Comparison of ENCODE assay signal across 10 cellular contexts in the genomic region with DNA sequence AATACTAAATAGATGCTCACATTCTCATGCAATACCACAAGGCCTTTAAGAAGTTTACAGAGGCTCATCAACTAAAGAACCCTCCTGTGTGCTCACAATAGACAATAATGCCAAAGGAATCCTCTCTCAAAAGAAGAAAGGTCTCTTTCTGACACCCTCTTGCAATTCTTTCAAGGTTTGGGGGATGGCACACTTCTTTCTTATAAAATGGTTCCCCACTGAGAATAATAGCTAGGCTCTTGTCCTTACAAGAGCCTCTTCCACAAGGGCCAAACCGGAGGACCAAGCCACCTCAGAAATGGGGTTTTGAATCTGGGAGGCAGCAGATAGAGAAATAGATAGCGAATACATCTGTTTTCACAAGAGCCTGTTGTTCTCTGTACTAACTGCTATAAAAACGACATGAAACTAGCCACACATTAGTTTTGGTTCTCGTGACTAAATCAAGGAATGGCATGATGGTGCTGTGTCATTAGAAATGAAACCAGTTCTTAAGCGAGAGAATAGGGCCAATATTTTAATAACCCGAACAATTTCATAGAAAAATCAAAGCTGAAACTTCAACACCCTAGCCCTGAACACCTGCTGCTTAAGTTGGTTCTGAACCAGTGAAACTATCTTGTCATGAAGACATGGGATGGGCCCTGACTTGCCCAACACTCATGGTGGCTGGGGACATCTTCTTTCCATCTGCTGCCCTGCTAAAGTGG.
DNase-seq lines count a peak whose midpoint lies in the region; ATAC-seq, FAIRE-seq and TF ChIP-seq lines count a peak whose summit lies in the region.
"Had no signal": no experiment of that assay in that cellular context is flagged by ENCODE, and none has a peak within 500 bp of the region (broad histone marks: within the 10 kb centered on the region; RNA-seq: fewer than 3 reads in every experiment).

No MANE protein-coding gene starts in this region.

- no peak overlapping the region for H2AFZ ChIP-seq in PC-3 (ENCODE audit: low read length)

- no peaks in the 10 kb centered on the region for H3K9me3 ChIP-seq in PC-3 (ENCODE audit: low read length)
- H3K9me3 ChIP-seq: thoracic aorta had no signal

- no peak for FAIRE-seq in H54 (lab: Jason Lieb, UNC)

- H3K4me3 Mint-ChIP-seq in WTC11, result no peak overlapping the region
- H3K4me3 Mint-ChIP-seq in T-cell, result no peak overlapping the region

- no peak overlapping the region for H3K9ac ChIP-seq in PC-3 (ENCODE audit: low read length)

- no peak overlapping the region for H3K4me2 ChIP-seq in PC-3 (ENCODE audit: low read length)

- no peak for DNase-seq in WTC11 (ENCODE audit: low spot score)
- no peak for DNase-seq in SW480 (ENCODE audit: low spot score)
- no peak for DNase-seq in PC-3
- no peak for DNase-seq in H54 (ENCODE audit: insufficient read length, low spot score)
- DNase-seq in T-cell, result no peak

- H3K36me3 Mint-ChIP-seq in WTC11 (no peaks in the 10 kb centered on the region), T-cell (no peaks in the 10 kb centered on the region)

- H3K79me2 ChIP-seq in PC-3 (ENCODE audit: low read length), result no peaks in the 10 kb centered on the region

- no peak for TF ChIP-seq CTCF in WTC11 (IDR thresholded peaks at IDR 0.05)
- no peak for TF ChIP-seq CTCF in PC-3 (conservative IDR thresholded peaks at IDR 0.05; ENCODE audit: low read depth, low read length)

- no peak overlapping the region for H3K27ac ChIP-seq in PC-3 (ENCODE audit: low read length)
- H3K27ac ChIP-seq: dorsolateral prefrontal cortex, thoracic aorta had no signal

- no peaks in the 10 kb centered on the region for H3K4me1 ChIP-seq in PC-3 (ENCODE audit: insufficient read depth, low read length)

- peak; percentile 56 for ATAC-seq in GM18498 (IDR thresholded peaks at IDR 0.05; ENCODE audit: unreplicated experiment)
- peak; percentile 35 for ATAC-seq in GM19463 (IDR thresholded peaks at IDR 0.05; ENCODE audit: unreplicated experiment)
- peak; percentile 47 for ATAC-seq in HG03064 (IDR thresholded peaks at IDR 0.05; ENCODE audit: low read depth, unreplicated experiment)
- ATAC-seq in WTC11, result peak; percentile 24; the same call in 1 of the 2 replicates
- ATAC-seq in PC-3, result no peak
- ATAC-seq in T-cell (replicated peaks in 1 of 4), result no peak

- H3F3A ChIP-seq in PC-3 (ENCODE audit: low read length, unreplicated experiment), result no peaks in the 10 kb centered on the region

- POLR2A ChIA-PET in WTC11 (lab: Charles Lee), result interaction anchor here (0.7 kb wide), 1 partner anchor 15 kb away, joined by 3 read pairs; no protein-coding TSS in a partner anchor
- POLR2A ChIA-PET in PC-3 (lab: Charles Lee; ENCODE audit: unreplicated experiment), result no interaction called here
- POLR2A ChIA-PET in T-cell (lab: Charles Lee), result interaction anchor here in 1 of 2 donors (0.5 kb wide), 1 partner anchor 138 kb away, joined by 3 read pairs; no protein-coding TSS in a partner anchor

- CTCF ChIA-PET in WTC11 (lab: Charles Lee), result interaction anchor here (0.6 to 1.8 kb wide), 4 partner anchors 27 to 533 kb away, joined by 3 to 4 read pairs (median 4); no protein-coding TSS in a partner anchor
- CTCF ChIA-PET in PC-3 (lab: Charles Lee), result no interaction called here
- CTCF ChIA-PET in T-cell (lab: Charles Lee), result interaction anchor here in 1 of 2 donors (0.6 kb wide), 2 partner anchors 29 to 78 kb away, joined by 3 to 4 read pairs; no protein-coding TSS in a partner anchor

- no peak overlapping the region for H3K27ac Mint-ChIP-seq in WTC11
- H3K27ac Mint-ChIP-seq in T-cell, result peak overlapping the region in 1 of 2 donors; percentile 53

- no TSS peak for BruUV-seq in PC-3 (replicated peaks; lab: Mats Ljungman, UMichigan)

- no peak overlapping the region for H3K4me3 ChIP-seq in PC-3 (ENCODE audit: low read length)
- H3K4me3 ChIP-seq: dorsolateral prefrontal cortex, thoracic aorta had no signal

- no peak for TF ChIP-seq POLR2A in H54 (IDR thresholded peaks at IDR 0.05; ENCODE audit: low read depth, low read length)

- no peaks in the 10 kb centered on the region for H3K9me2 ChIP-seq in PC-3 (replicated peaks; ENCODE audit: low read length)

- intact Hi-C loops in PC-3 (cut with micrococcal nuclease), result no loop called here

- H3K27me3 ChIP-seq in PC-3 (ENCODE audit: low read length), result no peaks in the 10 kb centered on the region
- H3K27me3 ChIP-seq: dorsolateral prefrontal cortex had no signal

- no peaks in the 10 kb centered on the region for H3K36me3 ChIP-seq in PC-3 (ENCODE audit: low read depth, low read length)
- H3K36me3 ChIP-seq: thoracic aorta had no signal

- H3K4me1 Mint-ChIP-seq in WTC11 (peaks cover 35% of the 10 kb centered on the region), T-cell (peaks cover 30 to 40% (median 31%) of the 10 kb centered on the region in 3 donors)

- no peaks in the 10 kb centered on the region for H3K9me3 Mint-ChIP-seq in WTC11
- no peaks in the 10 kb centered on the region for H3K9me3 Mint-ChIP-seq in T-cell

- no peaks in the 10 kb centered on the region for H3K27me3 Mint-ChIP-seq in WTC11 (ENCODE audit: low read depth)
- no peaks in the 10 kb centered on the region for H3K27me3 Mint-ChIP-seq in T-cell

- no peaks in the 10 kb centered on the region for H4K20me1 ChIP-seq in PC-3 (ENCODE audit: low read length)

TF ChIP-seq in WTC11, 78 proteins besides CTCF, POLR2A, EP300 and RAD21:
- no peak for TF ChIP-seq GRHL2 (CRISPR knock-in tag; IDR thresholded peaks at IDR 0.05; ENCODE audit: insufficient replicate concordance, severe bottlenecking)
- TF ChIP-seq, protein P1, sequence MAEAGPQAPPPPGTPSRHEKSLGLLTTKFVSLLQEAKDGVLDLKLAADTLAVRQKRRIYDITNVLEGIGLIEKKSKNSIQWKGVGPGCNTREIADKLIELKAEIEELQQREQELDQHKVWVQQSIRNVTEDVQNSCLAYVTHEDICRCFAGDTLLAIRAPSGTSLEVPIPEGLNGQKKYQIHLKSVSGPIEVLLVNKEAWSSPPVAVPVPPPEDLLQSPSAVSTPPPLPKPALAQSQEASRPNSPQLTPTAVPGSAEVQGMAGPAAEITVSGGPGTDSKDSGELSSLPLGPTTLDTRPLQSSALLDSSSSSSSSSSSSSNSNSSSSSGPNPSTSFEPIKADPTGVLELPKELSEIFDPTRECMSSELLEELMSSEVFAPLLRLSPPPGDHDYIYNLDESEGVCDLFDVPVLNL (CRISPR knock-in tag; IDR thresholded peaks at IDR 0.05; ENCODE audit: borderline replicate concordance, low read depth), result no peak

Comparison
In these comparisons a context has a peak if more than half of its experiments do, and no peak if none do; other contexts are left out.
1. ATAC-seq: peak in GM18498 (single experiment), GM19463 (single experiment), HG03064 (single experiment) and WTC11 (single experiment); none in PC-3 (single experiment) and T-cell (0 of 4).